In the genomic region with DNA sequence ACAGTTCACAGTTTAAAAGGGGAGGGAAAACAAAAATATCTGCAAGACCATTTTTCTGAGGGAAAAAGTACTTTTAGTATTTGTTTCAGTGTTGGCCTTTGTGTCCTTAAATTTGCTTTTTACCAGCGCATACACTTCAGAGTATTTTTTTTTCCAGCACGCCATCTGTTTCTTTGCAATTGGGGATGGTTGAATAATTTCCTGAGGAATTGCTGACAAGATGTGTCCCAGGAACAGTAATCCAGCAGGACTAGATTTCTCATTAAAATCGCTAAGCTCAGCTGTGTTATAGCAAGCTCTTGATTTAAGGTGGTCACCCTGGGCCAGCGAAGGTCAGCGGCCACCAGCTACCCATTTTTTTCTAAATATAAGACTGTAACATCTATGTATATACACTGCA, we compare ENCODE assay signal across 27 cellular contexts.
"Had no signal": no experiment of that assay in that cellular context is flagged by ENCODE, and none has a peak within 500 bp of the region (broad histone marks: within the 10 kb centered on the region; RNA-seq: fewer than 3 reads in every experiment).

No MANE protein-coding gene starts in this region.

- H3K36me3 Mint-ChIP-seq: activated CD4-positive, alpha-beta memory T cell treated with anti-CD3 and anti-CD28 coated beads for 36 hours; stimulated activated memory B cell treated with anti-CD40 and anti-IgM and Interleukin-4, amounts not matched to agents 10 μg/mL and 1 μg/mL and 100 μg/mL, for 72 hours had no signal

- H3K36me3 ChIP-seq: esophagus squamous epithelium, right atrium auricular region, tibial artery, upper lobe of right lung had no signal

- H3K4me3 Mint-ChIP-seq: activated CD4-positive, alpha-beta memory T cell treated with anti-CD3 and anti-CD28 coated beads for 36 hours; activated CD4-positive, alpha-beta T cell treated with anti-CD3 and anti-CD28 coated beads, Interleukin-2, amount 10 ng/mL, durations not matched to agents 24 days and 14 days; activated T-cell treated with anti-CD3 and anti-CD28 coated beads, Interleukin-2, amount 50 U/mL, for 4 hours; activated T-helper 17 cell treated with anti-CD3 and anti-CD28 coated beads, Interleukin-2, amount 50 U/mL, for 72 hours; dendritic cell treated with granulocyte-macrophage colony-stimulating factor and Interleukin-4, amounts not matched to agents 40 ng/mL and 50 ng/mL, for 4 days; stimulated activated memory B cell treated with anti-CD40 and anti-IgM and Interleukin-4, amounts not matched to agents 10 μg/mL and 1 μg/mL and 100 μg/mL, for 72 hours; stimulated activated naive CD8-positive, alpha-beta T cell treated with anti-CD3 and anti-CD28 coated beads, Interleukin-15, amount 100 ng/mL, for 72 hours; T-helper 17 cell had no signal

- H3K4me1 ChIP-seq: esophagus squamous epithelium, parathyroid adenoma, psoas muscle, right atrium auricular region, tibial artery, upper lobe of right lung had no signal

- DNase-seq: activated CD4-positive, alpha-beta memory T cell treated with anti-CD3 and anti-CD28 coated beads for 36 hours; activated CD4-positive, alpha-beta T cell treated with anti-CD3 and anti-CD28 coated beads, Interleukin-2, amount 10 ng/mL, durations not matched to agents 24 days and 14 days; activated CD4-positive, CD25-positive, alpha-beta regulatory T cell treated with anti-CD3 and anti-CD28 coated beads, Interleukin-2, amount 50 U/mL, for 72 hours; activated gamma-delta T cell treated with Interleukin-2 at 50 U/mL for 16 hours; activated naive CD4-positive, alpha-beta T cell treated with anti-CD3 and anti-CD28 coated beads, Interleukin-2, amount 50 U/mL, for 16 hours; activated T-cell treated with anti-CD3 and anti-CD28 coated beads, Interleukin-2, amount 50 U/mL, for 4 hours; amniotic stem cell; caudate nucleus; esophagus squamous epithelium; left cardiac atrium; mammary epithelial cell; psoas muscle; stimulated activated CD4-positive, alpha-beta T cell treated with anti-CD3 and anti-CD28 coated beads, Interleukin-1b, Interleukin-23, amount 100 ng/mL, for 48 hours; stimulated activated CD4-positive, alpha-beta T cell treated with anti-CD3 and anti-CD28 coated beads, Interleukin-4, amount 100 ng/mL, for 4 hours; stimulated activated CD8-positive, alpha-beta memory T cell treated with anti-CD3 and anti-CD28 coated beads, Interleukin-4, amount 100 ng/mL, for 48 hours; stimulated activated naive CD8-positive, alpha-beta T cell treated with anti-CD3 and anti-CD28 coated beads, Interleukin-15, amount 100 ng/mL, for 72 hours; T-helper 17 cell; T1000; tibial artery; upper lobe of right lung had no signal

- H3K27ac Mint-ChIP-seq: activated CD4-positive, alpha-beta memory T cell treated with anti-CD3 and anti-CD28 coated beads for 36 hours; activated CD4-positive, alpha-beta T cell treated with anti-CD3 and anti-CD28 coated beads, Interleukin-2, amount 10 ng/mL, durations not matched to agents 24 days and 14 days; activated T-helper 17 cell treated with anti-CD3 and anti-CD28 coated beads, Interleukin-2, amount 50 U/mL, for 72 hours; dendritic cell treated with granulocyte-macrophage colony-stimulating factor and Interleukin-4, amounts not matched to agents 40 ng/mL and 50 ng/mL, for 4 days; stimulated activated memory B cell treated with anti-CD40 and anti-IgM and Interleukin-4, amounts not matched to agents 10 μg/mL and 1 μg/mL and 100 μg/mL, for 72 hours; stimulated activated naive CD8-positive, alpha-beta T cell treated with anti-CD3 and anti-CD28 coated beads, Interleukin-15, amount 100 ng/mL, for 72 hours; T-helper 17 cell had no signal

- H3K27me3 Mint-ChIP-seq: dendritic cell treated with granulocyte-macrophage colony-stimulating factor and Interleukin-4, amounts not matched to agents 40 ng/mL and 50 ng/mL, for 4 days; stimulated activated naive CD8-positive, alpha-beta T cell treated with anti-CD3 and anti-CD28 coated beads, Interleukin-15, amount 100 ng/mL, for 72 hours had no signal

- H3K27ac ChIP-seq: epithelial cell of prostate, esophagus squamous epithelium, parathyroid adenoma, psoas muscle, right atrium auricular region, tibial artery, upper lobe of right lung had no signal

- H3K9me3 ChIP-seq: esophagus squamous epithelium, psoas muscle, right atrium auricular region, tibial artery, upper lobe of right lung had no signal

- H3K4me3 ChIP-seq: esophagus squamous epithelium, psoas muscle, right atrium auricular region, smooth muscle cell, tibial artery, upper lobe of right lung had no signal

- ATAC-seq: activated T-cell treated with anti-CD3 and anti-CD28 coated beads, Interleukin-2, amount 50 U/mL, for 4 hours; activated T-helper 17 cell treated with anti-CD3 and anti-CD28 coated beads, Interleukin-2, amount 50 U/mL, for 72 hours; left cardiac atrium; psoas muscle; stimulated activated memory B cell treated with anti-CD40 and anti-IgM and Interleukin-4, amounts not matched to agents 10 μg/mL and 1 μg/mL and 100 μg/mL, for 72 hours; stimulated activated naive CD8-positive, alpha-beta T cell treated with anti-CD3 and anti-CD28 coated beads, Interleukin-15, amount 100 ng/mL, for 72 hours; T-helper 17 cell; upper lobe of right lung had no signal

- H3K4me1 Mint-ChIP-seq: activated CD4-positive, alpha-beta T cell treated with anti-CD3 and anti-CD28 coated beads, Interleukin-2, amount 10 ng/mL, durations not matched to agents 24 days and 14 days; activated T-helper 17 cell treated with anti-CD3 and anti-CD28 coated beads, Interleukin-2, amount 50 U/mL, for 72 hours; stimulated activated naive CD8-positive, alpha-beta T cell treated with anti-CD3 and anti-CD28 coated beads, Interleukin-15, amount 100 ng/mL, for 72 hours; T-helper 17 cell had no signal

- H3K9me3 Mint-ChIP-seq: activated CD4-positive, alpha-beta memory T cell treated with anti-CD3 and anti-CD28 coated beads for 36 hours; activated CD4-positive, alpha-beta T cell treated with anti-CD3 and anti-CD28 coated beads, Interleukin-2, amount 10 ng/mL, durations not matched to agents 24 days and 14 days; activated T-cell treated with anti-CD3 and anti-CD28 coated beads, Interleukin-2, amount 50 U/mL, for 4 hours; activated T-helper 17 cell treated with anti-CD3 and anti-CD28 coated beads, Interleukin-2, amount 50 U/mL, for 72 hours; dendritic cell treated with granulocyte-macrophage colony-stimulating factor and Interleukin-4, amounts not matched to agents 40 ng/mL and 50 ng/mL, for 4 days; stimulated activated memory B cell treated with anti-CD40 and anti-IgM and Interleukin-4, amounts not matched to agents 10 μg/mL and 1 μg/mL and 100 μg/mL, for 72 hours; stimulated activated naive CD8-positive, alpha-beta T cell treated with anti-CD3 and anti-CD28 coated beads, Interleukin-15, amount 100 ng/mL, for 72 hours had no signal

- H3K27me3 ChIP-seq: esophagus squamous epithelium, right atrium auricular region, tibial artery, upper lobe of right lung had no signal
